17 cellular contexts compared by ENCODE assay signal in the genomic region with DNA sequence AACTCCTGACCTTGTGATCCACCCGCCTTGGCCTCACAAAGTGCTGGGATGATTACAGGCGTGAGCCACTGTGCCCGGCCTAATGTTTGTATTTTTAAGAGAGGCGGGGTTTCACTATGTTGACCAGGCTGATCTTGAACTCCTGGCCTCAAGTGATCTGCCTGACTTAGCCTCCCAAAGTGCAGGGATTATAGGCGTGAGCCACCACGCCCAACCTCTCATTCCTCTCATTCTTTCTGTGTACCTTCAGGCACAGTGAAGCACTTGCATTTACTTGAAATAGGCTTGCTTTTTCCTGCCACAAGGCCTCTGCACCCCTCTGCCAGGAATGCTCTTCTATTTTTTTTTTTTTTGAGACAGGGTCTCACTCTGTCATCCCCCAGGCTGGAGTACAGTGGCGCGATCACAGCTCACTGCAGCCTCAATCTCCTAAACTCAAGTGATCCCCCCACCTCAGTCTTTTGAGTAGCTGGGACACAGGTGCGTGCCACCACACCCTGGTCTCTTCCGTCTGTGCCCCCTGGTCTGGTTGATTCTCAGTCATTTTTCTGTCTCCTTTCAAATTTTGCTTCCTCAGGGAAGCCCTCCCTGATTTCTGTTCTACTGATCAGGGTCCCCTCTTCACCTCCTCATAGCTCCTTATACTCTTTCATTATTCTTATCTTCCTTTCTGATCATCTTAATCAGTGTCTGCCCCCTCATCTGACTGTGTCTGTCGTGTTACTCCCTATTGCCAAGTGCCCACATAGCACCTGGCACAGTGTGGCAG. TPM values are rescaled to one million over a fixed set of nuclear protein-coding genes. Genes with fewer than 3 reads are reported as not detected.
"Had no signal": no experiment of that assay in that cellular context is flagged by ENCODE, and none has a peak within 500 bp of the region (broad histone marks: within the 10 kb centered on the region; RNA-seq: fewer than 3 reads in every experiment).

No MANE protein-coding gene starts in this region.

- H3K27me3 Mint-ChIP-seq: activated naive CD8-positive, alpha-beta T cell; activated T-cell treated with anti-CD3 and anti-CD28 coated beads, Interleukin-2, amount 50 U/mL, for 24 hours; naive thymus-derived CD8-positive, alpha-beta T cell; stimulated activated memory B cell treated with anti-CD40 and anti-IgM and Interleukin-4, amounts not matched to agents 10 μg/mL and 1 μg/mL and 100 μg/mL, for 72 hours had no signal

- DNase-seq: activated CD4-positive, alpha-beta T cell treated with anti-CD3 and anti-CD28 coated beads, Interleukin-2, amount 50 U/mL, for 1 hour; activated effector memory CD4-positive, alpha-beta T cell treated with Interleukin-2 at 50 U/mL for 16 hours; activated T-cell treated with anti-CD3 and anti-CD28 coated beads, Interleukin-2, amount 50 U/mL, for 24 hours; anterior cingulate cortex; cerebellar nuclear complex; heart right ventricle; naive thymus-derived CD8-positive, alpha-beta T cell had no signal

- H3K27me3 ChIP-seq: heart right ventricle, neutrophil, tibial nerve had no signal

- H3K4me1 Mint-ChIP-seq: stimulated activated memory B cell treated with anti-CD40 and anti-IgM and Interleukin-4, amounts not matched to agents 10 μg/mL and 1 μg/mL and 100 μg/mL, for 72 hours had no signal

- ATAC-seq: heart right ventricle; naive thymus-derived CD8-positive, alpha-beta T cell; right cardiac atrium; stimulated activated memory B cell treated with anti-CD40 and anti-IgM and Interleukin-4, amounts not matched to agents 10 μg/mL and 1 μg/mL and 100 μg/mL, for 72 hours had no signal

- H3K27ac Mint-ChIP-seq: activated naive CD8-positive, alpha-beta T cell; activated T-cell treated with anti-CD3 and anti-CD28 coated beads, Interleukin-2, amount 50 U/mL, for 24 hours; stimulated activated memory B cell treated with anti-CD40 and anti-IgM and Interleukin-4, amounts not matched to agents 10 μg/mL and 1 μg/mL and 100 μg/mL, for 72 hours; T-helper 2 cell treated with Interferon-gamma antibody and Interleukin-4, amounts not matched to agents 5 μg/mL and 100 μg/mL, for 36 hours had no signal

- H3K9me3 ChIP-seq: heart right ventricle, neutrophil, tibial nerve had no signal

- H3K4me3 Mint-ChIP-seq: activated naive CD8-positive, alpha-beta T cell; activated T-cell treated with anti-CD3 and anti-CD28 coated beads, Interleukin-2, amount 50 U/mL, for 24 hours; stimulated activated memory B cell treated with anti-CD40 and anti-IgM and Interleukin-4, amounts not matched to agents 10 μg/mL and 1 μg/mL and 100 μg/mL, for 72 hours; T-helper 2 cell treated with Interferon-gamma antibody and Interleukin-4, amounts not matched to agents 5 μg/mL and 100 μg/mL, for 36 hours had no signal

- H3K9me3 Mint-ChIP-seq: activated T-cell treated with anti-CD3 and anti-CD28 coated beads, Interleukin-2, amount 50 U/mL, for 24 hours; naive thymus-derived CD8-positive, alpha-beta T cell; stimulated activated memory B cell treated with anti-CD40 and anti-IgM and Interleukin-4, amounts not matched to agents 10 μg/mL and 1 μg/mL and 100 μg/mL, for 72 hours; T-helper 2 cell treated with Interferon-gamma antibody and Interleukin-4, amounts not matched to agents 5 μg/mL and 100 μg/mL, for 36 hours had no signal

- FAIRE-seq: frontal cortex, keratinocyte had no signal

- H3K4me3 ChIP-seq: heart right ventricle, tibial nerve had no signal

RNA-seq across cellular contexts. Expression of gene MIA, which starts 40.1 kb away (rescaled TPM):
- total RNA-seq: dermis microvascular lymphatic vessel endothelial cell, frontal cortex, subcutaneous adipose tissue had no signal
- polyA plus RNA-seq: naive thymus-derived CD8-positive, alpha-beta T cell had no signal
